ENCODE assay signal across 1 cellular context in genomic region chr1:220876511-220877347, GRCh38.
TF ChIP-seq lines count a peak whose summit lies in the region.

No MANE protein-coding gene starts in this region.

TF ChIP-seq in GM12878, 131 proteins besides CTCF, POLR2A, EP300 and RAD21 (continued from another document):
- TF ChIP-seq ZBTB40 (IDR thresholded peaks at IDR 0.05; ENCODE audit: borderline replicate concordance) (peak; percentile 62; the same call in 1 of the 2 replicates), SPI1 (IDR thresholded peaks at IDR 0.05; ENCODE audit: borderline replicate concordance, insufficient read depth, low read depth, low read length) (peak; percentile 70; the same call in 1 of the 2 replicates)
